Comparison of ENCODE assay signal across 17 cellular contexts in genomic region chr1:231799363-231799986, GRCh38.
DNase-seq lines count a peak whose midpoint lies in the region; ATAC-seq, FAIRE-seq and TF ChIP-seq lines count a peak whose summit lies in the region.
"Had no signal": no experiment of that assay in that cellular context is flagged by ENCODE, and none has a peak within 500 bp of the region (broad histone marks: within the 10 kb centered on the region; RNA-seq: fewer than 3 reads in every experiment).

No MANE protein-coding gene starts in this region.

- no peak for TF ChIP-seq EP300 in HepG2 (IDR thresholded peaks at IDR 0.05; ENCODE audit: low read depth in 2 of 2, low read length in 2 of 2)
- TF ChIP-seq EP300 in HepG2 (CRISPR knock-in tag; IDR thresholded peaks at IDR 0.05; ENCODE audit: borderline replicate concordance) = no peak

- no peak for TF ChIP-seq RAD21 in HepG2 (CRISPR knock-in tag; IDR thresholded peaks at IDR 0.05)

- peaks cover 5% of the 10 kb centered on the region for H3K9me3 Mint-ChIP-seq in activated CD8-positive, alpha-beta T cell treated with anti-CD3 and anti-CD28 coated beads, Interleukin-2, amount 10 ng/mL, durations not matched to agents 7 days and 5 days (ENCODE audit: insufficient read depth)
- peaks cover 3 to 4% of the 10 kb centered on the region in 2 donors for H3K9me3 Mint-ChIP-seq in stimulated activated naive B cell treated with anti-CD40 and anti-IgM and Interleukin-4, amounts not matched to agents 10 μg/mL and 1 μg/mL and 100 μg/mL, for 72 hours

- H3K4me3 Mint-ChIP-seq in activated CD8-positive, alpha-beta T cell treated with anti-CD3 and anti-CD28 coated beads, Interleukin-2, amount 10 ng/mL, durations not matched to agents 7 days and 5 days = no peak overlapping the region
- H3K4me3 Mint-ChIP-seq in stimulated activated naive B cell treated with anti-CD40 and anti-IgM and Interleukin-4, amounts not matched to agents 10 μg/mL and 1 μg/mL and 100 μg/mL, for 72 hours = no peak overlapping the region

- no peaks in the 10 kb centered on the region for H3K27me3 Mint-ChIP-seq in activated CD8-positive, alpha-beta T cell treated with anti-CD3 and anti-CD28 coated beads, Interleukin-2, amount 10 ng/mL, durations not matched to agents 7 days and 5 days (ENCODE audit: low read depth)
- H3K27me3 Mint-ChIP-seq in stimulated activated naive B cell treated with anti-CD40 and anti-IgM and Interleukin-4, amounts not matched to agents 10 μg/mL and 1 μg/mL and 100 μg/mL, for 72 hours = no peaks in the 10 kb centered on the region

- H3K36me3 ChIP-seq in HepG2 (replicated peaks in 1 of 2; ENCODE audit: control insufficient read depth in 1 of 2, insufficient read depth in 2 of 2, low read length in 2 of 2) (no peaks in the 10 kb centered on the region; a peak in 2 of 5 replicates), right lobe of liver (no peaks in the 10 kb centered on the region)
- H3K36me3 ChIP-seq: neutrophil, stomach had no signal

- H3K9ac ChIP-seq in HepG2 (ENCODE audit: insufficient read depth, low read depth, low read length) = no peak overlapping the region
- H3K9ac ChIP-seq: BLaER1 treated with 17β-estradiol and CSF1 and Interleukin-3, amounts not matched to agents 10 nM and 100 nM had no signal

- H3K27ac Mint-ChIP-seq in activated CD8-positive, alpha-beta T cell treated with anti-CD3 and anti-CD28 coated beads, Interleukin-2, amount 10 ng/mL, durations not matched to agents 7 days and 5 days = peak overlapping the region; percentile 35
- no peak overlapping the region for H3K27ac Mint-ChIP-seq in stimulated activated naive B cell treated with anti-CD40 and anti-IgM and Interleukin-4, amounts not matched to agents 10 μg/mL and 1 μg/mL and 100 μg/mL, for 72 hours

- WGBS in HepG2 (ENCODE audit: low lambda C conversion rate) = 53% methylated on average over 6 of the region's 6 CpGs
- 42% methylated on average over 5 of the region's 6 CpGs for WGBS in right lobe of liver (ENCODE audit: insufficient coverage, low coverage, low lambda C conversion rate, missing lambda C conversion rate)

- DNase-seq in HepG2 (ENCODE audit: low spot score) (no peak), right lobe of liver (no peak), left kidney (ENCODE audit: low read depth, low spot score) (peak; percentile 82), GM19239 (ENCODE audit: insufficient read length, low spot score) (no peak), mesenteric fat pad (ENCODE audit: low spot score) (no peak)
- no peak for DNase-seq in activated CD8-positive, alpha-beta T cell treated with anti-CD3 and anti-CD28 coated beads, Interleukin-2, amount 10 ng/mL, durations not matched to agents 7 days and 5 days
- no peak for DNase-seq in stimulated activated naive B cell treated with anti-CD40 and anti-IgM and Interleukin-4, amounts not matched to agents 10 μg/mL and 1 μg/mL and 100 μg/mL, for 72 hours
- DNase-seq in activated CD4-positive, CD25-positive, alpha-beta regulatory T cell treated with anti-CD3 and anti-CD28 coated beads, Interleukin-2, amount 50 U/mL, for 72 hours = no peak
- DNase-seq: amygdala, H7, NCI-H1092, stomach, T1000 had no signal

- H4K20me1 ChIP-seq in HepG2 (ENCODE audit: insufficient read depth, low read length) = no peaks in the 10 kb centered on the region
- H4K20me1 ChIP-seq: BLaER1 treated with 17β-estradiol and CSF1 and Interleukin-3, amounts not matched to agents 10 nM and 100 nM had no signal

- intact Hi-C loops in HepG2 (cut with micrococcal nuclease; ENCODE audit: unreplicated experiment) (no loop called here), right lobe of liver (cut with DNase I) (no loop called here)

- H3K79me2 ChIP-seq in HepG2 (ENCODE audit: insufficient read depth, low read length) = no peaks in the 10 kb centered on the region

- no TSS peak for BruUV-seq in HepG2 (replicated peaks; lab: Mats Ljungman, UMichigan)

- TF ChIP-seq CTCF in HepG2 (CRISPR knock-in tag; IDR thresholded peaks at IDR 0.05) (no peak), right lobe of liver (IDR thresholded peaks at IDR 0.05) (no peak)

- H2AFZ ChIP-seq in HepG2 (ENCODE audit: low read length) = no peak overlapping the region

- CTCF ChIA-PET in HepG2 (lab: Yijun Ruan, JAX; ENCODE audit: low intra/inter-chr PET ratio, low total read pairs) = no interaction called here
- CTCF ChIA-PET in activated CD8-positive, alpha-beta T cell treated with anti-CD3 and anti-CD28 coated beads, Interleukin-2, amount 10 ng/mL, durations not matched to agents 7 days and 5 days (lab: Charles Lee) = interaction anchor here (1.8 kb wide), 1 partner anchor 42 kb away, joined by 4 read pairs; no protein-coding TSS in a partner anchor

- no peak; the same call in 1 of the 3 replicates for ATAC-seq in HepG2
- ATAC-seq in right lobe of liver = no peak
- no peak for ATAC-seq in activated CD8-positive, alpha-beta T cell treated with anti-CD3 and anti-CD28 coated beads, Interleukin-2, amount 10 ng/mL, durations not matched to agents 7 days and 5 days
- ATAC-seq in stimulated activated naive B cell treated with anti-CD40 and anti-IgM and Interleukin-4, amounts not matched to agents 10 μg/mL and 1 μg/mL and 100 μg/mL, for 72 hours (replicated peaks) = peak; percentile 23 to 41

- peaks cover 19% of the 10 kb centered on the region for H3K36me3 Mint-ChIP-seq in activated CD8-positive, alpha-beta T cell treated with anti-CD3 and anti-CD28 coated beads, Interleukin-2, amount 10 ng/mL, durations not matched to agents 7 days and 5 days (ENCODE audit: low read depth)
- H3K36me3 Mint-ChIP-seq in stimulated activated naive B cell treated with anti-CD40 and anti-IgM and Interleukin-4, amounts not matched to agents 10 μg/mL and 1 μg/mL and 100 μg/mL, for 72 hours = peaks cover 0 to 4% of the 10 kb centered on the region in 2 donors

- H3K27ac ChIP-seq in HepG2 (ENCODE audit: extremely low read length, insufficient read depth, low read length) (no peak overlapping the region), right lobe of liver (no peak overlapping the region)
- H3K27ac ChIP-seq: BLaER1 treated with 17β-estradiol and CSF1 and Interleukin-3, amounts not matched to agents 10 nM and 100 nM; stomach had no signal

- H3K27me3 ChIP-seq in HepG2 (ENCODE audit: control insufficient read depth in 1 of 2, insufficient read depth in 2 of 2, low read length in 2 of 2) (no peaks in the 10 kb centered on the region), right lobe of liver (no peaks in the 10 kb centered on the region)
- H3K27me3 ChIP-seq: BLaER1 treated with 17β-estradiol and CSF1 and Interleukin-3, amounts not matched to agents 10 nM and 100 nM; neutrophil; stomach had no signal

- no peak overlapping the region for H3K4me2 ChIP-seq in HepG2 (ENCODE audit: low read depth, low read length)
- H3K4me2 ChIP-seq: BLaER1 treated with 17β-estradiol and CSF1 and Interleukin-3, amounts not matched to agents 10 nM and 100 nM; smooth muscle cell had no signal

- POLR2A ChIA-PET in HepG2 (lab: Yijun Ruan, JAX) = no interaction called here
- POLR2A ChIA-PET in activated CD8-positive, alpha-beta T cell treated with anti-CD3 and anti-CD28 coated beads, Interleukin-2, amount 10 ng/mL, durations not matched to agents 7 days and 5 days (lab: Charles Lee) = no interaction called here

- no peak for TF ChIP-seq POLR2A in HepG2 (IDR thresholded peaks at IDR 0.05; ENCODE audit: insufficient read depth in 1 of 2, low read depth in 2 of 2, low read length in 2 of 2)
- no peak for TF ChIP-seq POLR2A in right lobe of liver (IDR thresholded peaks at IDR 0.05)

- FAIRE-seq in HepG2 (lab: Jason Lieb, UNC) = no peak
- no peak for FAIRE-seq in GM19239 (lab: Jason Lieb, UNC)

- H3K4me1 ChIP-seq in HepG2 (ENCODE audit: insufficient read depth, low read length) = 0 out of 2 replicates have a peak, but pooled peaks cover 4% of the 10 kb centered on the region
- H3K4me1 ChIP-seq in right lobe of liver = no peaks in the 10 kb centered on the region
- H3K4me1 ChIP-seq: BLaER1 treated with 17β-estradiol and CSF1 and Interleukin-3, amounts not matched to agents 10 nM and 100 nM; stomach had no signal

- H3K4me1 Mint-ChIP-seq in activated CD8-positive, alpha-beta T cell treated with anti-CD3 and anti-CD28 coated beads, Interleukin-2, amount 10 ng/mL, durations not matched to agents 7 days and 5 days (ENCODE audit: low read depth) = no peaks in the 10 kb centered on the region
- H3K4me1 Mint-ChIP-seq in stimulated activated naive B cell treated with anti-CD40 and anti-IgM and Interleukin-4, amounts not matched to agents 10 μg/mL and 1 μg/mL and 100 μg/mL, for 72 hours = no peaks in the 10 kb centered on the region

- no peak overlapping the region for H3K4me3 ChIP-seq in HepG2 (replicated peaks in 1 of 3; ENCODE audit: insufficient read depth in 1 of 3, low read depth in 2 of 3, low read length in 3 of 3)
- no peak overlapping the region for H3K4me3 ChIP-seq in right lobe of liver
- H3K4me3 ChIP-seq: BLaER1 treated with 17β-estradiol and CSF1 and Interleukin-3, amounts not matched to agents 10 nM and 100 nM; lung; smooth muscle cell; stomach had no signal

- no peaks in the 10 kb centered on the region for H3K9me3 ChIP-seq in HepG2 (ENCODE audit: low read length)
- H3K9me3 ChIP-seq in right lobe of liver = no peaks in the 10 kb centered on the region
- H3K9me3 ChIP-seq: neutrophil, stomach had no signal

- in situ Hi-C loops in HepG2 (cut with HindIII; ENCODE audit: extremely low pct_ligation_motif_present, low pct_unique_long_range_greater_than_20kb) = no loop called here

TF ChIP-seq in HepG2, 621 proteins besides CTCF, POLR2A, EP300 and RAD21:
- no peak for TF ChIP-seq ADNP (CRISPR knock-in tag; IDR thresholded peaks at IDR 0.05)
- no peak for TF ChIP-seq SOX13 (IDR thresholded peaks at IDR 0.05)
- TF ChIP-seq SOX13 (CRISPR knock-in tag; conservative IDR thresholded peaks at IDR 0.05 in 1 of 2, IDR thresholded peaks at IDR 0.05 in 1 of 2) = peak in 1 of 2 experiments; percentile 14; a peak in 1 of 4 replicates
- no peak for TF ChIP-seq ZNF335 (CRISPR knock-in tag; IDR thresholded peaks at IDR 0.05)
- TF ChIP-seq PCBP1 (IDR thresholded peaks at IDR 0.05; ENCODE audit: borderline replicate concordance, low read depth, low read length) = 0 out of 2 replicates have a peak, but pooled peaks have one; percentile 69
- TF ChIP-seq HNRNPK (IDR thresholded peaks at IDR 0.05; ENCODE audit: low read depth, low read length, poor library complexity, severe bottlenecking) = peak; percentile 95
- peak; percentile 5; the same call in 1 of the 2 replicates for TF ChIP-seq CEBPB (IDR thresholded peaks at IDR 0.05; ENCODE audit: borderline replicate concordance, low read depth, low read length)
- TF ChIP-seq PCBP2 (optimal IDR thresholded peaks at IDR 0.05; ENCODE audit: low read depth, low read length, poor library complexity, severe bottlenecking) = peak; percentile 49

Comparison
In these comparisons a context has a peak if more than half of its experiments do, and no peak if none do; other contexts are left out.
1. ATAC-seq: peak in stimulated activated naive B cell treated with anti-CD40 and anti-IgM and Interleukin-4, amounts not matched to agents 10 μg/mL and 1 μg/mL and 100 μg/mL, for 72 hours (2 of 2); none in HepG2 (single experiment), right lobe of liver (0 of 4) and activated CD8-positive, alpha-beta T cell treated with anti-CD3 and anti-CD28 coated beads, Interleukin-2, amount 10 ng/mL, durations not matched to agents 7 days and 5 days (single experiment).